8 cellular contexts compared by ENCODE assay signal in the genomic region with DNA sequence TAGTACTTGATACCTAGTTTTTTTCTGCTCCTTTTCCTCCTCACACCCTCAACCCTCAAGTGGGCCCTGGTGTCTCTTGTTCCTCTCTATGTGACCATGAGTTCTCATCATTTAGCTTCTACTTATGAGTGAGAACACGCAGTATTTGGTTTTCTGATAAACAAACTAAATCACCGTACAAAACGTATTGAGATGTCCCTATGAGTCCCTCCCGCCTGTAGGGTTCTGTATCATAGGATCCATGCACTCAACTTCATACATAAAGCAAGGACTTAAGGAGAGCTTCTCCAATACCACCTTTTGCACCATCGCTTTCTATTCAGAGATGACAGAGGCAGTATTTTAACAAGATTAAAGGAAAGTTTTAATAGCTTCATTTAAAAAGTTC. TPM values are rescaled to one million over a fixed set of nuclear protein-coding genes. Genes with fewer than 3 reads are reported as not detected.
DNase-seq lines count a peak whose midpoint lies in the region; ATAC-seq, FAIRE-seq and TF ChIP-seq lines count a peak whose summit lies in the region.

No MANE protein-coding gene starts in this region.

- no peak for ATAC-seq in left lobe of liver

- peak; percentile 38 for FAIRE-seq in HTR-8/SVneo (lab: Jason Lieb, UNC)

- DNase-seq in AG10803 (ENCODE audit: low read depth) (no peak), HTR-8/SVneo (ENCODE audit: insufficient read length, low spot score) (no peak), brain microvascular endothelial cell (no peak), cerebellar nuclear complex (lab: John Stamatoyannopoulos, UW) (no peak), left lobe of liver (ENCODE audit: low spot score) (no peak), T-helper 9 cell (no peak)
- no peak for DNase-seq in central memory CD4-positive, alpha-beta T cell

- H3K27me3 ChIP-seq in brain microvascular endothelial cell (replicated peaks) (peaks cover 3% of the 10 kb centered on the region), muscle layer of duodenum (ENCODE audit: low read depth, low read length) (no peaks in the 10 kb centered on the region)

- H3K4me3 ChIP-seq in AG10803 (ENCODE audit: low read length) = peak overlapping the region; percentile 79
- peak overlapping the region; percentile 79 for H3K4me3 ChIP-seq in brain microvascular endothelial cell (ENCODE audit: low read depth, low read length)
- peak overlapping the region; percentile 60 to 62 for H3K4me3 ChIP-seq in muscle layer of duodenum (ENCODE audit: low read depth in 1 of 2, low read length in 2 of 2)

- peaks cover 0 to 20% of the 10 kb centered on the region in 2 donors for H3K4me1 ChIP-seq in muscle layer of duodenum (ENCODE audit: control insufficient read depth in 1 of 2, insufficient read depth in 2 of 2, low read length in 2 of 2)

- in situ Hi-C loops in brain microvascular endothelial cell (cut with HindIII; ENCODE audit: low pct_ligation_motif_present, low sequenced_read_pairs) = no loop called here

- no peak overlapping the region for H3K27ac ChIP-seq in brain microvascular endothelial cell
- H3K27ac ChIP-seq in muscle layer of duodenum (ENCODE audit: low read length) = peak overlapping the region; percentile 96

- H3K36me3 ChIP-seq in brain microvascular endothelial cell (replicated peaks) (no peaks in the 10 kb centered on the region), muscle layer of duodenum (ENCODE audit: control insufficient read depth in 1 of 2, insufficient read depth in 2 of 2, low read length in 2 of 2) (no peaks in the 10 kb centered on the region)

- TF ChIP-seq CTCF in AG10803 (conservative IDR thresholded peaks at IDR 0.05; ENCODE audit: low read length) (no peak), brain microvascular endothelial cell (IDR thresholded peaks at IDR 0.05; ENCODE audit: low read depth, low read length, missing control alignments) (no peak)

- H3K9me3 ChIP-seq in muscle layer of duodenum (ENCODE audit: control insufficient read depth in 1 of 2, low read length in 2 of 2) = no peaks in the 10 kb centered on the region

RNA-seq across cellular contexts. Expression of a gene that starts 0.6 kb away (rescaled TPM):
- total RNA-seq in left lobe of liver = 8.5 TPM

RNA-seq across cellular contexts. Expression of a gene that starts 35.4 kb away (rescaled TPM):
- total RNA-seq in left lobe of liver = 6.8 TPM

RNA-seq across cellular contexts. Expression of a gene that starts 46.0 kb away (rescaled TPM):
- 5.8 TPM for total RNA-seq in left lobe of liver

RNA-seq across cellular contexts. Expression of a gene that starts 46.2 kb away (rescaled TPM):
- 10.1 TPM for total RNA-seq in left lobe of liver
